Comparison of ENCODE assay signal across 1 cellular context in the genomic region with DNA sequence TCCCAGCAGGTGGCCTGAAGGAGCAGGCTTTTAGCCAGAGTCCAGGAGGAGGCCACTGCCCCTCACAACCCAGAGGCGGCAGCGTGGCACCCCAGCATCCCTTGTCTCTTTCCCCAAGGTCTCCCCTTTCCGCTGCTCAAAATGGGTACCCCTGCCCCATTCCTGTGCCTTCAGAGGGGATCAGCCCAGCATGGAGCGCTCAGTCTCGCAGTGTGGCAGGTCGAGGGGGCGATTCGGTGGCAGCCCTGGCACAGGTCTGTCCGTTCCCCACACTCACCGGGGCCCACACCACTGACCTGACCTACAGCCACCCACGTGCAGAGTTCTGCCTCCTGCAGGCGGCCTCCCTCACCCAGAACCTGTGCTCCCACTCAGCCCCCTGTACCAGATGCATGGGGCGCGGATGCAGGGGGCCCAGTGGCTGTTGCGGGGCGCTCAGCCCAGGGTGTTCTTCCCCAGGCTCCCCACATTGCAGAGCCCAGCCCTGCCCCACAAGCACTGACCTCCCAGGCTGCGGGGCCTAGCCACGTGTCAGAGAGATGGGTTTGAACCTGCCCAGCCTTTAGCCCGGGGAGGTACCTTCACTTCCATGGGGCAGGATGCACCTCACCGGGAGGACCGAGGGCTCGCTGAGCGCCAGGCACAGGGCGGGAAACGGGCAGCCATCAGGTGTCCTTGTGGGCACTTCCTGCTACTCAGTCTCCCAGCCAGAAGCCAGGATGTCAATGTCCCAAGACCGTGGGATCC.
TF ChIP-seq lines count a peak whose summit lies in the region.

No MANE protein-coding gene starts in this region.

TF ChIP-seq in GM23338, 12 proteins besides CTCF, POLR2A, EP300 and RAD21 (continued from another document):
- TF ChIP-seq, protein P1, sequence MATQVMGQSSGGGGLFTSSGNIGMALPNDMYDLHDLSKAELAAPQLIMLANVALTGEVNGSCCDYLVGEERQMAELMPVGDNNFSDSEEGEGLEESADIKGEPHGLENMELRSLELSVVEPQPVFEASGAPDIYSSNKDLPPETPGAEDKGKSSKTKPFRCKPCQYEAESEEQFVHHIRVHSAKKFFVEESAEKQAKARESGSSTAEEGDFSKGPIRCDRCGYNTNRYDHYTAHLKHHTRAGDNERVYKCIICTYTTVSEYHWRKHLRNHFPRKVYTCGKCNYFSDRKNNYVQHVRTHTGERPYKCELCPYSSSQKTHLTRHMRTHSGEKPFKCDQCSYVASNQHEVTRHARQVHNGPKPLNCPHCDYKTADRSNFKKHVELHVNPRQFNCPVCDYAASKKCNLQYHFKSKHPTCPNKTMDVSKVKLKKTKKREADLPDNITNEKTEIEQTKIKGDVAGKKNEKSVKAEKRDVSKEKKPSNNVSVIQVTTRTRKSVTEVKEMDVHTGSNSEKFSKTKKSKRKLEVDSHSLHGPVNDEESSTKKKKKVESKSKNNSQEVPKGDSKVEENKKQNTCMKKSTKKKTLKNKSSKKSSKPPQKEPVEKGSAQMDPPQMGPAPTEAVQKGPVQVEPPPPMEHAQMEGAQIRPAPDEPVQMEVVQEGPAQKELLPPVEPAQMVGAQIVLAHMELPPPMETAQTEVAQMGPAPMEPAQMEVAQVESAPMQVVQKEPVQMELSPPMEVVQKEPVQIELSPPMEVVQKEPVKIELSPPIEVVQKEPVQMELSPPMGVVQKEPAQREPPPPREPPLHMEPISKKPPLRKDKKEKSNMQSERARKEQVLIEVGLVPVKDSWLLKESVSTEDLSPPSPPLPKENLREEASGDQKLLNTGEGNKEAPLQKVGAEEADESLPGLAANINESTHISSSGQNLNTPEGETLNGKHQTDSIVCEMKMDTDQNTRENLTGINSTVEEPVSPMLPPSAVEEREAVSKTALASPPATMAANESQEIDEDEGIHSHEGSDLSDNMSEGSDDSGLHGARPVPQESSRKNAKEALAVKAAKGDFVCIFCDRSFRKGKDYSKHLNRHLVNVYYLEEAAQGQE (IDR thresholded peaks at IDR 0.05; ENCODE audit: unreplicated experiment): no peak
- TF ChIP-seq CREB1 (CRISPR knock-in tag; IDR thresholded peaks at IDR 0.05; ENCODE audit: low read depth): no peak
- TF ChIP-seq NANOG (IDR thresholded peaks at IDR 0.05; ENCODE audit: borderline replicate concordance): no peak
- TF ChIP-seq EZH2phosphoT487 (IDR thresholded peaks at IDR 0.05; ENCODE audit: unreplicated experiment): no peak
- TF ChIP-seq ZNF114 (CRISPR knock-in tag; IDR thresholded peaks at IDR 0.05): no peak
